Comparison of ENCODE assay signal across 5 cellular contexts in the genomic region with DNA sequence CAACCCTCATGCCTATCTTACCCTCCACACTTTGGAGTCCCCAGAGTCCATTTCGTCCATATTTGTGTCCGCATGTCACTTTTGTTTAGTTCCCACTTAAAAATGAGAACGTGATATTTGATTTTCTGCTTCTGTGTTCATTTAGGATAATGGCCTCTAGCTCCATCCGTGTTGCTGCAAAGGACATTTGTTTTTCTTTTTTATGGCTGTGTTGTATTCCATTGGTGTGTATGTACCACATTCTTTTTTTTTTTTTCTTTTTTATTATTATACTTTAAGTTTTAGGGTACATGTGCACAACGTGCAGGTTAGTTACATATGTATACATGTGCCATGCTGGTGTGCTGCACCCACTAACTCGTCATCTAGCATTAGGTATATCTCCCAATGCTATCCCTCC. TPM values are rescaled to one million over a fixed set of nuclear protein-coding genes. Genes with fewer than 3 reads are reported as not detected.
"Had no signal": no experiment of that assay in that cellular context is flagged by ENCODE, and none has a peak within 500 bp of the region (broad histone marks: within the 10 kb centered on the region; RNA-seq: fewer than 3 reads in every experiment).

No MANE protein-coding gene starts in this region.

RNA-seq across cellular contexts. Expression of a gene that starts 7.2 kb away (rescaled TPM):
- total RNA-seq: HepG2, HT-29, HT1080, IMR-90 had no signal
- polyA plus RNA-seq: HepG2, IgD-negative memory B cell, IMR-90 had no signal
